4 cellular contexts compared by ENCODE assay signal in genomic region chrX:153181822-153182221, GRCh38. TPM values are rescaled to one million over a fixed set of nuclear protein-coding genes. Genes with fewer than 3 reads are reported as not detected.
"Had no signal": no experiment of that assay in that cellular context is flagged by ENCODE, and none has a peak within 500 bp of the region (broad histone marks: within the 10 kb centered on the region; RNA-seq: fewer than 3 reads in every experiment).

No MANE protein-coding gene starts in this region.

- DNase-seq: GDM1, GF-D8 had no signal

- H3K4me3 ChIP-seq: GM12878 had no signal

- ATAC-seq: GM12878 had no signal

RNA-seq across cellular contexts. Expression of gene MAGEA1, which starts 2.7 kb away (rescaled TPM):
- total RNA-seq: G401, GM12878 had no signal
